17 cellular contexts compared by ENCODE assay signal in genomic region chr3:52679139-52679538, GRCh38. TPM values are rescaled to one million over a fixed set of nuclear protein-coding genes. Genes with fewer than 3 reads are reported as not detected.
DNase-seq lines count a peak whose midpoint lies in the region; ATAC-seq and TF ChIP-seq lines count a peak whose summit lies in the region.
"Had no signal": no experiment of that assay in that cellular context is flagged by ENCODE, and none has a peak within 500 bp of the region (broad histone marks: within the 10 kb centered on the region; RNA-seq: fewer than 3 reads in every experiment).

No MANE protein-coding gene starts in this region.

- POLR2A ChIA-PET in OCI-LY7 (lab: Charles Lee) = interaction anchor here (1.2 kb wide), 1 partner anchor 27 kb away, joined by 3 read pairs; the partner anchor contains the start of genes GLT8D1 and SPCS1

- intact Hi-C loops in OCI-LY7 (cut with micrococcal nuclease; ENCODE audit: unreplicated experiment) = no loop called here

- H3K27ac ChIP-seq in epithelial cell of prostate = peak overlapping the region; percentile 48
- no peak overlapping the region for H3K27ac ChIP-seq in OCI-LY7 (ENCODE audit: low read depth, low read length, poor library complexity, severe bottlenecking)
- H3K27ac ChIP-seq: PC-9 had no signal

- H3K36me3 Mint-ChIP-seq in activated CD8-positive, alpha-beta memory T cell treated with anti-CD3 and anti-CD28 coated beads, Interleukin-2, amount 10 ng/mL, durations not matched to agents 7 days and 5 days = peaks cover 52% of the 10 kb centered on the region
- H3K36me3 Mint-ChIP-seq in T-helper 17 cell (ENCODE audit: low read depth) = peaks cover 10% of the 10 kb centered on the region

- H3K36me3 ChIP-seq in OCI-LY7 (ENCODE audit: insufficient read depth, low read length) = peaks cover 75% of the 10 kb centered on the region

- no peaks in the 10 kb centered on the region for H3K9me3 Mint-ChIP-seq in activated CD8-positive, alpha-beta memory T cell treated with anti-CD3 and anti-CD28 coated beads, Interleukin-2, amount 10 ng/mL, durations not matched to agents 7 days and 5 days (ENCODE audit: low read depth)
- H3K9me3 Mint-ChIP-seq in stimulated activated naive CD8-positive, alpha-beta T cell treated with anti-CD3 and anti-CD28 coated beads, Interleukin-15, amount 100 ng/mL, for 72 hours = no peaks in the 10 kb centered on the region

- no peak for TF ChIP-seq CTCF in OCI-LY7 (conservative IDR thresholded peaks at IDR 0.05; ENCODE audit: low read length)

- no peak for ATAC-seq in activated CD8-positive, alpha-beta memory T cell treated with anti-CD3 and anti-CD28 coated beads, Interleukin-2, amount 10 ng/mL, durations not matched to agents 7 days and 5 days
- no peak for ATAC-seq in T-helper 17 cell
- ATAC-seq in stimulated activated naive CD8-positive, alpha-beta T cell treated with anti-CD3 and anti-CD28 coated beads, Interleukin-15, amount 100 ng/mL, for 72 hours = no peak

- H4K20me1 ChIP-seq in OCI-LY7 (ENCODE audit: insufficient read depth, low read length) = peaks cover 17% of the 10 kb centered on the region; the same call in 1 of the 2 replicates

- no peak overlapping the region for H3K4me2 ChIP-seq in OCI-LY7 (ENCODE audit: low read length)
- H3K4me2 ChIP-seq: PC-9 had no signal

- H2AFZ ChIP-seq in OCI-LY7 (ENCODE audit: low read length) = no peak overlapping the region
- H2AFZ ChIP-seq: PC-9 had no signal

- no peaks in the 10 kb centered on the region for H3K27me3 Mint-ChIP-seq in activated CD8-positive, alpha-beta memory T cell treated with anti-CD3 and anti-CD28 coated beads, Interleukin-2, amount 10 ng/mL, durations not matched to agents 7 days and 5 days
- H3K27me3 Mint-ChIP-seq in T-helper 17 cell = no peaks in the 10 kb centered on the region
- H3K27me3 Mint-ChIP-seq in stimulated activated naive CD8-positive, alpha-beta T cell treated with anti-CD3 and anti-CD28 coated beads, Interleukin-15, amount 100 ng/mL, for 72 hours = no peaks in the 10 kb centered on the region

- no TSS peak for BruUV-seq in OCI-LY7 (replicated peaks; lab: Mats Ljungman, UMichigan)

- H3K4me1 ChIP-seq in OCI-LY7 (ENCODE audit: insufficient read depth, low read length, poor library complexity, severe bottlenecking) = peaks cover 16% of the 10 kb centered on the region

- no peak for DNase-seq in activated CD8-positive, alpha-beta memory T cell treated with anti-CD3 and anti-CD28 coated beads, Interleukin-2, amount 10 ng/mL, durations not matched to agents 7 days and 5 days
- DNase-seq in activated CD8-positive, alpha-beta memory T cell treated with anti-CD3 and anti-CD28 coated beads, Interleukin-2, amount 50 U/mL, for 48 hours = no peak
- no peak for DNase-seq in T-helper 17 cell
- no peak for DNase-seq in epithelial cell of prostate (ENCODE audit: low read depth, low spot score)
- no peak for DNase-seq in stimulated activated naive CD8-positive, alpha-beta T cell treated with anti-CD3 and anti-CD28 coated beads, Interleukin-15, amount 100 ng/mL, for 72 hours
- DNase-seq in DMS 273 treated with DMSO at 0.1 percent for 48 hours (lab: John Stamatoyannopoulos, UW) = no peak
- no peak for DNase-seq in NCI-H146 treated with DMSO at 0.1 percent for 48 hours (lab: John Stamatoyannopoulos, UW; ENCODE audit: unreplicated experiment)
- no peak for DNase-seq in OCI-LY7 (ENCODE audit: low spot score)
- DNase-seq: ACHN; activated CD4-positive, alpha-beta T cell treated with anti-CD3 and anti-CD28 coated beads for 4 hours; activated gamma-delta T cell; caudate nucleus; NCI-H1417 treated with DMSO at 0.1 percent for 48 hours; NCI-H524; PC-9; stimulated activated naive CD4-positive, alpha-beta T cell treated with Interleukin-2 at 50 U/mL for 16 hours; T-helper 1 cell had no signal

- peak overlapping the region; percentile 30 for H3K27ac Mint-ChIP-seq in activated CD8-positive, alpha-beta memory T cell treated with anti-CD3 and anti-CD28 coated beads, Interleukin-2, amount 10 ng/mL, durations not matched to agents 7 days and 5 days
- peak overlapping the region; percentile 27 for H3K27ac Mint-ChIP-seq in T-helper 17 cell
- H3K27ac Mint-ChIP-seq in stimulated activated naive CD8-positive, alpha-beta T cell treated with anti-CD3 and anti-CD28 coated beads, Interleukin-15, amount 100 ng/mL, for 72 hours = peak overlapping the region; percentile 91 to 95

- H3K79me2 ChIP-seq in OCI-LY7 (ENCODE audit: insufficient read depth, low read depth, low read length) = peaks cover 47% of the 10 kb centered on the region

- peaks cover 45% of the 10 kb centered on the region for H3K4me1 Mint-ChIP-seq in activated CD8-positive, alpha-beta memory T cell treated with anti-CD3 and anti-CD28 coated beads, Interleukin-2, amount 10 ng/mL, durations not matched to agents 7 days and 5 days
- peaks cover 32% of the 10 kb centered on the region for H3K4me1 Mint-ChIP-seq in T-helper 17 cell
- peaks cover 41% of the 10 kb centered on the region for H3K4me1 Mint-ChIP-seq in stimulated activated naive CD8-positive, alpha-beta T cell treated with anti-CD3 and anti-CD28 coated beads, Interleukin-15, amount 100 ng/mL, for 72 hours

- H3K4me3 ChIP-seq in OCI-LY7 (ENCODE audit: low read depth, low read length, poor library complexity, severe bottlenecking) = no peak overlapping the region
- H3K4me3 ChIP-seq: PC-9 had no signal

- H3K9me3 ChIP-seq in T-helper 17 cell (ENCODE audit: control insufficient read depth, low read length, poor library complexity, severe bottlenecking) (no peaks in the 10 kb centered on the region), OCI-LY7 (ENCODE audit: low read length) (no peaks in the 10 kb centered on the region)

- CTCF ChIA-PET in activated CD8-positive, alpha-beta memory T cell treated with anti-CD3 and anti-CD28 coated beads, Interleukin-2, amount 10 ng/mL, durations not matched to agents 7 days and 5 days (lab: Charles Lee) = no interaction called here
- CTCF ChIA-PET in OCI-LY7 (lab: Charles Lee; ENCODE audit: unreplicated experiment) = no interaction called here

- no peaks in the 10 kb centered on the region for H3K9me2 ChIP-seq in OCI-LY7 (ENCODE audit: insufficient read depth, low read length)

- no peak overlapping the region for H3K4me3 Mint-ChIP-seq in activated CD8-positive, alpha-beta memory T cell treated with anti-CD3 and anti-CD28 coated beads, Interleukin-2, amount 10 ng/mL, durations not matched to agents 7 days and 5 days
- no peak overlapping the region for H3K4me3 Mint-ChIP-seq in T-helper 17 cell
- H3K4me3 Mint-ChIP-seq in stimulated activated naive CD8-positive, alpha-beta T cell treated with anti-CD3 and anti-CD28 coated beads, Interleukin-15, amount 100 ng/mL, for 72 hours = no peak overlapping the region

RNA-seq across cellular contexts. Expression of gene PBRM1, which starts 6.6 kb away (rescaled TPM):
- 10 to 100 TPM; 69.7 to 73.3 TPM for total RNA-seq in activated CD8-positive, alpha-beta memory T cell treated with anti-CD3 and anti-CD28 coated beads, Interleukin-2, amount 10 ng/mL, durations not matched to agents 7 days and 5 days
- total RNA-seq in T-helper 17 cell (10 to 100 TPM; 62.8 to 70.8 TPM), OCI-LY7 (2022) (90.8 and 91.1 TPM in 2 replicates)
- 67.2 and 75.7 TPM in 2 replicates for total RNA-seq in OCI-LY7 (2014; rRNA removed; shearing (Covaris generic))

RNA-seq across cellular contexts. Expression of gene GNL3, which starts 6.7 kb away (rescaled TPM):
- total RNA-seq in activated CD8-positive, alpha-beta memory T cell treated with anti-CD3 and anti-CD28 coated beads, Interleukin-2, amount 10 ng/mL, durations not matched to agents 7 days and 5 days = 100 to 1,000 TPM in 1 of 2 experiments, 10 to 100 TPM in 1; 86.8 to 116 TPM
- total RNA-seq in T-helper 17 cell = 100 to 1,000 TPM; 109 to 117 TPM
- total RNA-seq in OCI-LY7 (2014; rRNA removed; shearing (Covaris generic)) = 220 and 232 TPM in 2 replicates
- total RNA-seq in OCI-LY7 (2022) = 147 and 182 TPM in 2 replicates

RNA-seq across cellular contexts. Expression of gene GLT8D1, which starts 26.5 kb away (rescaled TPM):
- 10 to 100 TPM; 37.0 to 46.3 TPM for total RNA-seq in activated CD8-positive, alpha-beta memory T cell treated with anti-CD3 and anti-CD28 coated beads, Interleukin-2, amount 10 ng/mL, durations not matched to agents 7 days and 5 days
- total RNA-seq in T-helper 17 cell (10 to 100 TPM; 18.9 to 23.0 TPM), OCI-LY7 (2022) (34.0 and 37.7 TPM in 2 replicates)
- total RNA-seq in OCI-LY7 (2014; rRNA removed; shearing (Covaris generic)) = 35.6 and 39.6 TPM in 2 replicates

RNA-seq across cellular contexts. Expression of gene SPCS1, which starts 26.8 kb away (rescaled TPM):
- total RNA-seq in activated CD8-positive, alpha-beta memory T cell treated with anti-CD3 and anti-CD28 coated beads, Interleukin-2, amount 10 ng/mL, durations not matched to agents 7 days and 5 days = 100 to 1,000 TPM in 1 of 2 experiments, 10 to 100 TPM in 1; 87.3 to 106 TPM
- 10 to 100 TPM; 62.6 to 63.7 TPM for total RNA-seq in T-helper 17 cell
- total RNA-seq in OCI-LY7 (2014; rRNA removed; shearing (Covaris generic)) = 46.6 and 58.1 TPM in 2 replicates
- 73.8 and 81.6 TPM in 2 replicates for total RNA-seq in OCI-LY7 (2022)

Comparison
In these comparisons a context has a peak if more than half of its experiments do, and no peak if none do; other contexts are left out.
1. H3K27ac Mint-ChIP-seq: peak in every context shown above with its lines; median percentile 93 in stimulated activated naive CD8-positive, alpha-beta T cell treated with anti-CD3 and anti-CD28 coated beads, Interleukin-15, amount 100 ng/mL, for 72 hours; 30 in activated CD8-positive, alpha-beta memory T cell treated with anti-CD3 and anti-CD28 coated beads, Interleukin-2, amount 10 ng/mL, durations not matched to agents 7 days and 5 days; 27 in T-helper 17 cell.